Comparison of ENCODE assay signal across 1 cellular context in genomic region chr10:5443429-5443828, GRCh38.
TF ChIP-seq lines count a peak whose summit lies in the region.

No MANE protein-coding gene starts in this region.

TF ChIP-seq in GM12878, 131 proteins besides CTCF, POLR2A, EP300 and RAD21 (continued from another document):
- TF ChIP-seq, protein P1, sequence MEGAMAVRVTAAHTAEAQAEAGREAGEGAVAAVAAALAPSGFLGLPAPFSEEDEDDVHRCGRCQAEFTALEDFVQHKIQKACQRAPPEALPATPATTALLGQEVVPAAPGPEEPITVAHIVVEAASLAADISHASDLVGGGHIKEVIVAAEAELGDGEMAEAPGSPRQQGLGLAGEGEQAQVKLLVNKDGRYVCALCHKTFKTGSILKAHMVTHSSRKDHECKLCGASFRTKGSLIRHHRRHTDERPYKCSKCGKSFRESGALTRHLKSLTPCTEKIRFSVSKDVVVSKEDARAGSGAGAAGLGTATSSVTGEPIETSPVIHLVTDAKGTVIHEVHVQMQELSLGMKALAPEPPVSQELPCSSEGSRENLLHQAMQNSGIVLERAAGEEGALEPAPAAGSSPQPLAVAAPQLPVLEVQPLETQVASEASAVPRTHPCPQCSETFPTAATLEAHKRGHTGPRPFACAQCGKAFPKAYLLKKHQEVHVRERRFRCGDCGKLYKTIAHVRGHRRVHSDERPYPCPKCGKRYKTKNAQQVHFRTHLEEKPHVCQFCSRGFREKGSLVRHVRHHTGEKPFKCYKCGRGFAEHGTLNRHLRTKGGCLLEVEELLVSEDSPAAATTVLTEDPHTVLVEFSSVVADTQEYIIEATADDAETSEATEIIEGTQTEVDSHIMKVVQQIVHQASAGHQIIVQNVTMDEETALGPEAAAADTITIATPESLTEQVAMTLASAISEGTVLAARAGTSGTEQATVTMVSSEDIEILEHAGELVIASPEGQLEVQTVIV (IDR thresholded peaks at IDR 0.05; ENCODE audit: borderline replicate concordance, partially characterized antibody): no peak
- peak; percentile 32; the same call in 1 of the 2 replicates for TF ChIP-seq TCF7 (IDR thresholded peaks at IDR 0.05; ENCODE audit: borderline replicate concordance)
- peak; percentile 96 for TF ChIP-seq JUNB (IDR thresholded peaks at IDR 0.05)
- TF ChIP-seq DPF2 (IDR thresholded peaks at IDR 0.05): peak; percentile 75
- peak in 1 of 2 experiments; percentile 63; a peak in 2 of 4 replicates for TF ChIP-seq IKZF2 (IDR thresholded peaks at IDR 0.05)
- TF ChIP-seq NFIC (IDR thresholded peaks at IDR 0.05; ENCODE audit: low read depth, low read length): peak; percentile 90
- TF ChIP-seq ZNF217 (IDR thresholded peaks at IDR 0.05): peak; percentile 87; the same call in 1 of the 2 replicates
- TF ChIP-seq SMAD5 (IDR thresholded peaks at IDR 0.05; ENCODE audit: low read depth): no peak
- TF ChIP-seq GABPA (IDR thresholded peaks at IDR 0.05; ENCODE audit: low read depth): peak; percentile 51; the same call in 1 of the 2 replicates
- no peak for TF ChIP-seq TCF3 (IDR thresholded peaks at IDR 0.05; ENCODE audit: borderline replicate concordance, insufficient read depth, low read depth, low read length)
- peak; percentile 78; the same call in 1 of the 2 replicates for TF ChIP-seq MTA3 (IDR thresholded peaks at IDR 0.05; ENCODE audit: borderline replicate concordance, low read length)
- peak in 1 of 2 experiments; percentile 38; a peak in 1 of 4 replicates for TF ChIP-seq ETV6 (conservative IDR thresholded peaks at IDR 0.05 in 1 of 2, IDR thresholded peaks at IDR 0.05 in 1 of 2; ENCODE audit: borderline replicate concordance in 1 of 2, low read depth in 1 of 2)
- peak; percentile 67 for TF ChIP-seq ATF7 (IDR thresholded peaks at IDR 0.05; ENCODE audit: low read depth)
- TF ChIP-seq TBL1XR1 (IDR thresholded peaks at IDR 0.05; ENCODE audit: low read depth, low read length): 0 out of 2 replicates have a peak, but pooled peaks have one; percentile 71
- TF ChIP-seq BCL11A (IDR thresholded peaks at IDR 0.05; ENCODE audit: low read depth, low read length): peak; percentile 67; the same call in 1 of the 2 replicates
- TF ChIP-seq IKZF1 (conservative IDR thresholded peaks at IDR 0.05): peak; percentile 55
- TF ChIP-seq MEF2A (IDR thresholded peaks at IDR 0.05; ENCODE audit: insufficient read depth, low read depth, low read length): peak; percentile 96
- TF ChIP-seq BACH1 (IDR thresholded peaks at IDR 0.05; ENCODE audit: borderline replicate concordance): no peak
- no peak for TF ChIP-seq SREBF1 (IDR thresholded peaks at IDR 0.05; ENCODE audit: low read length)
- TF ChIP-seq, protein P2, sequence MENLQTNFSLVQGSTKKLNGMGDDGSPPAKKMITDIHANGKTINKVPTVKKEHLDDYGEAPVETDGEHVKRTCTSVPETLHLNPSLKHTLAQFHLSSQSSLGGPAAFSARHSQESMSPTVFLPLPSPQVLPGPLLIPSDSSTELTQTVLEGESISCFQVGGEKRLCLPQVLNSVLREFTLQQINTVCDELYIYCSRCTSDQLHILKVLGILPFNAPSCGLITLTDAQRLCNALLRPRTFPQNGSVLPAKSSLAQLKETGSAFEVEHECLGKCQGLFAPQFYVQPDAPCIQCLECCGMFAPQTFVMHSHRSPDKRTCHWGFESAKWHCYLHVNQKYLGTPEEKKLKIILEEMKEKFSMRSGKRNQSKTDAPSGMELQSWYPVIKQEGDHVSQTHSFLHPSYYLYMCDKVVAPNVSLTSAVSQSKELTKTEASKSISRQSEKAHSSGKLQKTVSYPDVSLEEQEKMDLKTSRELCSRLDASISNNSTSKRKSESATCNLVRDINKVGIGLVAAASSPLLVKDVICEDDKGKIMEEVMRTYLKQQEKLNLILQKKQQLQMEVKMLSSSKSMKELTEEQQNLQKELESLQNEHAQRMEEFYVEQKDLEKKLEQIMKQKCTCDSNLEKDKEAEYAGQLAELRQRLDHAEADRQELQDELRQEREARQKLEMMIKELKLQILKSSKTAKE (IDR thresholded peaks at IDR 0.05; ENCODE audit: low read depth, poor library complexity, severe bottlenecking): peak; percentile 76
- peak; percentile 49; the same call in 1 of the 3 replicates for TF ChIP-seq POU2F2 (IDR thresholded peaks at IDR 0.05; ENCODE audit: borderline replicate concordance, low read depth, low read length)
- TF ChIP-seq RELB (IDR thresholded peaks at IDR 0.05; ENCODE audit: low read depth): peak; percentile 78; the same call in 1 of the 2 replicates
- no peak for TF ChIP-seq IRF5 (IDR thresholded peaks at IDR 0.05; ENCODE audit: borderline replicate concordance)
- no peak for TF ChIP-seq SMAD1 (IDR thresholded peaks at IDR 0.05; ENCODE audit: low read depth, partially characterized antibody)
- no peak for TF ChIP-seq MYB (IDR thresholded peaks at IDR 0.05; ENCODE audit: borderline replicate concordance, low read depth, low read length)
- TF ChIP-seq, protein P3, sequence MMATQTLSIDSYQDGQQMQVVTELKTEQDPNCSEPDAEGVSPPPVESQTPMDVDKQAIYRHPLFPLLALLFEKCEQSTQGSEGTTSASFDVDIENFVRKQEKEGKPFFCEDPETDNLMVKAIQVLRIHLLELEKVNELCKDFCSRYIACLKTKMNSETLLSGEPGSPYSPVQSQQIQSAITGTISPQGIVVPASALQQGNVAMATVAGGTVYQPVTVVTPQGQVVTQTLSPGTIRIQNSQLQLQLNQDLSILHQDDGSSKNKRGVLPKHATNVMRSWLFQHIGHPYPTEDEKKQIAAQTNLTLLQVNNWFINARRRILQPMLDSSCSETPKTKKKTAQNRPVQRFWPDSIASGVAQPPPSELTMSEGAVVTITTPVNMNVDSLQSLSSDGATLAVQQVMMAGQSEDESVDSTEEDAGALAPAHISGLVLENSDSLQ (IDR thresholded peaks at IDR 0.05): peak; percentile 59; the same call in 1 of the 2 replicates
- TF ChIP-seq SRF (IDR thresholded peaks at IDR 0.05; ENCODE audit: low read depth in 2 of 2, low read length in 2 of 2): 0 out of 4 replicates have a peak, but pooled peaks of 1 of the 2 experiments have one; percentile 68
- peak; percentile 55; the same call in 1 of the 2 replicates for TF ChIP-seq YY1 (IDR thresholded peaks at IDR 0.05; ENCODE audit: low read depth, low read length)
- TF ChIP-seq MTA2 (IDR thresholded peaks at IDR 0.05; ENCODE audit: low read depth): peak; percentile 54
- TF ChIP-seq CBFB (IDR thresholded peaks at IDR 0.05; ENCODE audit: low read depth): no peak
- no peak for TF ChIP-seq GATAD2B (conservative IDR thresholded peaks at IDR 0.05; ENCODE audit: low read depth)
- no peak for TF ChIP-seq POLR2AphosphoS5 (IDR thresholded peaks at IDR 0.05; ENCODE audit: low read length)
- TF ChIP-seq ELK1 (IDR thresholded peaks at IDR 0.05; ENCODE audit: low read depth, low read length): no peak
- no peak for TF ChIP-seq SUZ12 (IDR thresholded peaks at IDR 0.05; ENCODE audit: unreplicated experiment)
- TF ChIP-seq CEBPB (IDR thresholded peaks at IDR 0.05; ENCODE audit: borderline replicate concordance in 1 of 2, low read depth in 2 of 2, low read length in 2 of 2): 0 out of 4 replicates have a peak, but pooled peaks of 1 of the 2 experiments have one; percentile 38
- no peak for TF ChIP-seq CEBPZ (IDR thresholded peaks at IDR 0.05; ENCODE audit: low read depth, low read length)
- TF ChIP-seq, protein P4, sequence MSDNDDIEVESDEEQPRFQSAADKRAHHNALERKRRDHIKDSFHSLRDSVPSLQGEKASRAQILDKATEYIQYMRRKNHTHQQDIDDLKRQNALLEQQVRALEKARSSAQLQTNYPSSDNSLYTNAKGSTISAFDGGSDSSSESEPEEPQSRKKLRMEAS (IDR thresholded peaks at IDR 0.05; ENCODE audit: low read depth, low read length): no peak
